Comparison of ENCODE assay signal across 14 cellular contexts in the genomic region with DNA sequence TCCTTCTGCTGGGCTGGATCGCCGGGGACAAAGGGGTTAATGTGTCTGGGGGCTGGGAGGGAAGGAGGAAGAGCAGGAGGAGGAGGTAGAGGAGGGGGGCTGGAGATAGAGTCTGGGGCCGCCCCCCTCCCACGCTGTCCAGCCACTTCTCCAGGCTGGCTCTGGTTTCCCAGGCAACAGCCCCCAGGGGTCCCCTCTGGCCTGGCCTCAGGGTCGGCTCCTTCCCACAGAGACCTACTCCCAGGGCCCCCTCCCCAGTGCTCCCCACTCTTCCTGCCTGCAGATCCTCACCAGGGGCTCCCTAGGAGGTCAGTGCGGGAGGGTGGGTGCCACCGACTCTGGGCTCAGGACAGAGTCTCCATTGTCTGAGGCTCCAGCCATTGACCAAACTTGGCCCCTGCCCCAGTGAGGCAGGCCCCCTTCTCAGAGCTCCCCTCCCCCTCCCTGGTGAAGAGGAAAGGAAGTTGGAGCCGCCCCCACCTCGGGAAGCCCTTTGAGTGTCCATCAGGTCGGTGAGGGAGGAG. TPM values are rescaled to one million over a fixed set of nuclear protein-coding genes. Genes with fewer than 3 reads are reported as not detected.
DNase-seq lines count a peak whose midpoint lies in the region; ATAC-seq, FAIRE-seq and TF ChIP-seq lines count a peak whose summit lies in the region.
"Had no signal": no experiment of that assay in that cellular context is flagged by ENCODE, and none has a peak within 500 bp of the region (broad histone marks: within the 10 kb centered on the region; RNA-seq: fewer than 3 reads in every experiment).

No MANE protein-coding gene starts in this region.

- peaks cover 28% of the 10 kb centered on the region for H3K79me2 ChIP-seq in smooth muscle cell (ENCODE audit: low read depth)

- H3K27me3 ChIP-seq in mesenchymal stem cell (ENCODE audit: control insufficient read depth in 1 of 2, insufficient read depth in 1 of 2, low read length in 2 of 2) (no peaks in the 10 kb centered on the region), smooth muscle cell (ENCODE audit: low read depth) (no peaks in the 10 kb centered on the region)
- H3K27me3 ChIP-seq: foreskin keratinocyte, ovary had no signal

- H2AK5ac ChIP-seq in mesenchymal stem cell (ENCODE audit: low read length, severe bottlenecking), result no peak overlapping the region

- no peak overlapping the region for H3K4me2 ChIP-seq in mesenchymal stem cell (ENCODE audit: low read length, poor library complexity, severe bottlenecking)
- H3K4me2 ChIP-seq in smooth muscle cell, result peak overlapping the region; percentile 12

- H3K14ac ChIP-seq in mesenchymal stem cell (ENCODE audit: low read length in 2 of 2), result no peak overlapping the region

- no peaks in the 10 kb centered on the region for H3K36me3 Mint-ChIP-seq in activated naive CD4-positive, alpha-beta T cell treated with anti-CD3 and anti-CD28 coated beads, Interleukin-2, amount 50 U/mL, for 72 hours

- H3K4ac ChIP-seq in mesenchymal stem cell (ENCODE audit: low read depth in 1 of 2, low read length in 2 of 2), result no peak overlapping the region

- H2BK12ac ChIP-seq in mesenchymal stem cell (ENCODE audit: low read length in 2 of 2), result no peak overlapping the region

- H3K27ac ChIP-seq in HEK293 (ENCODE audit: extremely low read depth, low read depth, low read length), result no peak overlapping the region
- peak overlapping the region; percentile 94 to 99 for H3K27ac ChIP-seq in coronary artery
- H3K27ac ChIP-seq in mesenchymal stem cell (ENCODE audit: low read length, poor library complexity, severe bottlenecking), result no peak overlapping the region
- no peak overlapping the region for H3K27ac ChIP-seq in smooth muscle cell (ENCODE audit: low read depth)
- H3K27ac ChIP-seq: foreskin keratinocyte had no signal

- H3K4me3 ChIP-seq in HEK293 (ENCODE audit: low read depth, low read length) (no peak overlapping the region), coronary artery (peak overlapping the region; percentile 28), mesenchymal stem cell (ENCODE audit: insufficient read depth in 1 of 2, low read depth in 1 of 2, low read length in 2 of 2) (no peak overlapping the region), smooth muscle cell (no peak overlapping the region)
- H3K4me3 ChIP-seq: ovary had no signal

- H4K8ac ChIP-seq in mesenchymal stem cell (ENCODE audit: low read length), result peak overlapping the region; percentile 35

- no peaks in the 10 kb centered on the region for H3K9me3 Mint-ChIP-seq in activated naive CD4-positive, alpha-beta T cell treated with anti-CD3 and anti-CD28 coated beads, Interleukin-2, amount 50 U/mL, for 72 hours

- in situ Hi-C loops in G401 (cut with HindIII; ENCODE audit: low sequenced_read_pairs), result no loop called here

- H3K9ac ChIP-seq in mesenchymal stem cell (ENCODE audit: low read length) (no peak overlapping the region), smooth muscle cell (ENCODE audit: low read depth) (no peak overlapping the region)

- H2BK5ac ChIP-seq in mesenchymal stem cell (ENCODE audit: low read depth, low read length, poor library complexity, severe bottlenecking), result no peak overlapping the region

- no peak for ATAC-seq in activated naive CD4-positive, alpha-beta T cell treated with anti-CD3 and anti-CD28 coated beads, Interleukin-2, amount 50 U/mL, for 72 hours

- no peak overlapping the region for H3K18ac ChIP-seq in mesenchymal stem cell (ENCODE audit: low read depth in 1 of 2, low read length in 2 of 2)

- FAIRE-seq in frontal cortex (lab: Jason Lieb, UNC), result no peak

- CTCF ChIA-PET in HEK293 (lab: Yijun Ruan, JAX), result interaction anchor here (0.7 to 5.9 kb wide), 8 partner anchors 9 to 79 kb away, joined by 3 to 48 read pairs (median 4); no protein-coding TSS in a partner anchor

- H3K36me3 ChIP-seq in HEK293 (ENCODE audit: control insufficient read depth in 2 of 2, insufficient read depth in 1 of 2, low read length in 2 of 2), result no peaks in the 10 kb centered on the region
- H3K36me3 ChIP-seq in mesenchymal stem cell (ENCODE audit: control insufficient read depth in 1 of 2, insufficient read depth in 2 of 2, low read depth in 1 of 2, low read length in 2 of 2), result peaks cover 0 to 3% of the 10 kb centered on the region in 2 experiments
- no peaks in the 10 kb centered on the region for H3K36me3 ChIP-seq in smooth muscle cell (ENCODE audit: low read depth)
- H3K36me3 ChIP-seq: ovary had no signal

- H3K79me1 ChIP-seq in mesenchymal stem cell (replicated peaks; ENCODE audit: low read length, poor library complexity, severe bottlenecking), result peaks cover 23% of the 10 kb centered on the region

- TF ChIP-seq CTCF in HEK293 (tag by site-specific recombination; IDR thresholded peaks at IDR 0.05), result no peak
- no peak for TF ChIP-seq CTCF in coronary artery (IDR thresholded peaks at IDR 0.05)
- TF ChIP-seq CTCF in smooth muscle cell (IDR thresholded peaks at IDR 0.05; ENCODE audit: borderline replicate concordance, insufficient read depth, poor library complexity, severe bottlenecking), result no peak

- H3K27ac Mint-ChIP-seq in activated naive CD4-positive, alpha-beta T cell treated with anti-CD3 and anti-CD28 coated beads, Interleukin-2, amount 50 U/mL, for 72 hours, result no peak overlapping the region
- H3K27ac Mint-ChIP-seq: B cell had no signal

- H3K4me1 ChIP-seq in HEK293 (ENCODE audit: control insufficient read depth, insufficient read depth, low read length), result no peaks in the 10 kb centered on the region
- H3K4me1 ChIP-seq in mesenchymal stem cell (ENCODE audit: control insufficient read depth, insufficient read depth, low read depth, low read length), result peaks cover 44% of the 10 kb centered on the region
- peaks cover 37% of the 10 kb centered on the region for H3K4me1 ChIP-seq in smooth muscle cell (ENCODE audit: low read depth)

- H2BK15ac ChIP-seq in mesenchymal stem cell (ENCODE audit: low read depth, poor library complexity, severe bottlenecking), result no peak overlapping the region

- peaks cover 87% of the 10 kb centered on the region for H4K20me1 ChIP-seq in smooth muscle cell (ENCODE audit: low read depth)

- no peaks in the 10 kb centered on the region for H3F3A ChIP-seq in smooth muscle cell (ENCODE audit: low read depth)

- peak overlapping the region; percentile 31 for H4K91ac ChIP-seq in mesenchymal stem cell (ENCODE audit: low read length)

- DNase-seq in coronary artery (ENCODE audit: low spot score) (no peak), mesenchymal stem cell (no peak), smooth muscle cell (lab: John Stamatoyannopoulos, UW; ENCODE audit: unreplicated experiment) (no peak), NOMO-1 treated with DMSO at 0.1 percent for 48 hours (lab: John Stamatoyannopoulos, UW; ENCODE audit: unreplicated experiment) (no peak), frontal cortex (ENCODE audit: low spot score in 2 of 2) (no peak), G401 (ENCODE audit: low spot score) (no peak)
- no peak for DNase-seq in activated naive CD4-positive, alpha-beta T cell treated with anti-CD3 and anti-CD28 coated beads, Interleukin-2, amount 50 U/mL, for 72 hours (ENCODE audit: low spot score in 2 of 2)
- DNase-seq: foreskin keratinocyte; HCEC 1CT; NCI-H2227 treated with DMSO at 0.1 percent for 48 hours; ovary; stimulated activated CD4-positive, alpha-beta T cell treated with anti-CD3 and anti-CD28 coated beads, Interleukin-2, amount 100 ng/mL, for 24 hours had no signal

- no peak overlapping the region for H2AFZ ChIP-seq in mesenchymal stem cell (ENCODE audit: low read depth, low read length)
- no peak overlapping the region for H2AFZ ChIP-seq in smooth muscle cell (ENCODE audit: low read depth)

- no peak overlapping the region for H3K23ac ChIP-seq in mesenchymal stem cell (ENCODE audit: low read length in 2 of 2)

- 9% methylated on average over 3 of the region's 10 CpGs for WGBS in mesenchymal stem cell
- WGBS in smooth muscle cell (ENCODE audit: low lambda C conversion rate), result 59% methylated on average over 5 of the region's 10 CpGs

- H3K9me3 ChIP-seq in HEK293 (ENCODE audit: control insufficient read depth, insufficient read depth, low read depth, low read length), result no peaks in the 10 kb centered on the region
- no peaks in the 10 kb centered on the region for H3K9me3 ChIP-seq in mesenchymal stem cell (ENCODE audit: control insufficient read depth, low read length)
- no peaks in the 10 kb centered on the region for H3K9me3 ChIP-seq in smooth muscle cell (replicated peaks; ENCODE audit: low read depth)
- H3K9me3 ChIP-seq: ovary had no signal

- POLR2A ChIA-PET in HEK293 (lab: Yijun Ruan, JAX), result interaction anchor here (0.5 kb wide), 1 partner anchor 94 kb away, joined by 4 read pairs; no protein-coding TSS in a partner anchor

- H2BK120ac ChIP-seq in mesenchymal stem cell (ENCODE audit: low read depth, low read length), result no peak overlapping the region

TF ChIP-seq in HEK293, 187 proteins besides CTCF, POLR2A, EP300 and RAD21 (continues in another document):
- TF ChIP-seq TRIM28 (IDR thresholded peaks at IDR 0.05; ENCODE audit: borderline replicate concordance, low read length) (no peak), ZNF292 (tag by site-specific recombination; IDR thresholded peaks at IDR 0.05; ENCODE audit: borderline replicate concordance, low read depth) (no peak), ZIC2 (tag by site-specific recombination; IDR thresholded peaks at IDR 0.05) (peak; percentile 69), GLIS2 (tag by site-specific recombination; IDR thresholded peaks at IDR 0.05) (peak; percentile 50; the same call in 1 of the 2 replicates)
- TF ChIP-seq, protein P1, sequence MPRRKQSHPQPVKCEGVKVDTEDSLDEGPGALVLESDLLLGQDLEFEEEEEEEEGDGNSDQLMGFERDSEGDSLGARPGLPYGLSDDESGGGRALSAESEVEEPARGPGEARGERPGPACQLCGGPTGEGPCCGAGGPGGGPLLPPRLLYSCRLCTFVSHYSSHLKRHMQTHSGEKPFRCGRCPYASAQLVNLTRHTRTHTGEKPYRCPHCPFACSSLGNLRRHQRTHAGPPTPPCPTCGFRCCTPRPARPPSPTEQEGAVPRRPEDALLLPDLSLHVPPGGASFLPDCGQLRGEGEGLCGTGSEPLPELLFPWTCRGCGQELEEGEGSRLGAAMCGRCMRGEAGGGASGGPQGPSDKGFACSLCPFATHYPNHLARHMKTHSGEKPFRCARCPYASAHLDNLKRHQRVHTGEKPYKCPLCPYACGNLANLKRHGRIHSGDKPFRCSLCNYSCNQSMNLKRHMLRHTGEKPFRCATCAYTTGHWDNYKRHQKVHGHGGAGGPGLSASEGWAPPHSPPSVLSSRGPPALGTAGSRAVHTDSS (tag by site-specific recombination; IDR thresholded peaks at IDR 0.05), result 0 out of 2 replicates have a peak, but pooled peaks have one; percentile 22

RNA-seq across cellular contexts. Expression of a gene that starts 34.1 kb away (rescaled TPM):
- polyA plus RNA-seq in mesenchymal stem cell (2013, experiment 1 of 2), result 6.9 TPM
- 7.2 TPM for polyA plus RNA-seq in mesenchymal stem cell (2013, experiment 2 of 2)
- 6.6 and 9.1 TPM in 2 replicates for total RNA-seq in smooth muscle cell
- polyA plus RNA-seq in smooth muscle cell, result 12.0 and 13.7 TPM in 2 replicates
- not detected for total RNA-seq in activated naive CD4-positive, alpha-beta T cell treated with anti-CD3 and anti-CD28 coated beads, Interleukin-2, amount 50 U/mL, for 72 hours
- total RNA-seq in frontal cortex, result 25.7 TPM
- 16.4 and 19.6 TPM in 2 replicates for total RNA-seq in G401 (2014; rRNA removed; shearing (Covaris generic))

Comparison
In these comparisons a context has a peak if more than half of its experiments do, and no peak if none do; other contexts are left out.
1. H3K27ac ChIP-seq: peak in coronary artery (2 of 2); none in HEK293 (single experiment), mesenchymal stem cell (single experiment) and smooth muscle cell (single experiment).